31 cellular contexts compared by ENCODE assay signal in the genomic region with DNA sequence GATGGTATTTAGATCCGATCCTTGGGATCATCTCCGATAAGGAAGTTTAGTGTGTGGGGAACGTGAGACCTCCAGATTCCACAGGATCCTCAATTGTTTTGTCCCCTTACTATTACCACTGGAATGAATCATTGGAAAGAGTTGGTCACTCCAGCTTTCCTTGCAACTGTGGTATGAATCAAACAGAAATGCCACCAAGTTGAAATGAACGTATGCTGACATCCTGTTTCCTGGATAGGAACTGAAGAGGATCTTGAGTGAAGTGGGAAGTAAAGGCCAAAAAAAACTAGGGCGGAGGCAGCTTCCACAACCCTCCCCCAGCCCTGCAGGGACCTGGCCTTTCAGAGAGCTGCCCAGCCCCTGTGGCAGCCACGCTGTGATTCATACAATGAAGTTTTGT. TPM values are rescaled to one million over a fixed set of nuclear protein-coding genes. Genes with fewer than 3 reads are reported as not detected.
"Had no signal": no experiment of that assay in that cellular context is flagged by ENCODE, and none has a peak within 500 bp of the region (broad histone marks: within the 10 kb centered on the region; RNA-seq: fewer than 3 reads in every experiment).

No MANE protein-coding gene starts in this region.

- H3K4me2 ChIP-seq: neural progenitor cell, smooth muscle cell had no signal

- H3K9me3 ChIP-seq: lower lobe of right lung, neutrophil, ovary, right atrium auricular region, right lobe of liver, stomach, testis, thyroid gland, transverse colon, upper lobe of left lung had no signal

- H3K36me3 ChIP-seq: lower lobe of right lung, neural progenitor cell, neutrophil, ovary, right atrium auricular region, right lobe of liver, stomach, thyroid gland, transverse colon, upper lobe of left lung had no signal

- H2AFZ ChIP-seq: neural progenitor cell had no signal

- H3K27me3 ChIP-seq: neural progenitor cell, neutrophil, ovary, right atrium auricular region, right lobe of liver, testis, thyroid gland, transverse colon, upper lobe of left lung had no signal

- H3K36me3 Mint-ChIP-seq: naive B cell; natural killer cell; stimulated activated naive B cell treated with anti-CD40 and anti-IgM and Interleukin-4, amounts not matched to agents 10 μg/mL and 1 μg/mL and 100 μg/mL, for 72 hours had no signal

- H3K9me3 Mint-ChIP-seq: natural killer cell, nephron progenitor cell, neural progenitor cell had no signal

- H3K4me3 ChIP-seq: lower lobe of right lung, neural progenitor cell, ovary, right atrium auricular region, right lobe of liver, smooth muscle cell, stomach, testis, thyroid gland, transverse colon, upper lobe of left lung had no signal

- H3K27ac Mint-ChIP-seq: mesothelial cell of epicardium; naive B cell; natural killer cell; nephron progenitor cell; neural progenitor cell; progenitor cell of endocrine pancreas; stimulated activated naive B cell treated with anti-CD40 and anti-IgM and Interleukin-4, amounts not matched to agents 10 μg/mL and 1 μg/mL and 100 μg/mL, for 72 hours had no signal

- H3K4me1 Mint-ChIP-seq: mesothelial cell of epicardium; naive B cell; natural killer cell; nephron progenitor cell; neural progenitor cell; stimulated activated naive B cell treated with anti-CD40 and anti-IgM and Interleukin-4, amounts not matched to agents 10 μg/mL and 1 μg/mL and 100 μg/mL, for 72 hours had no signal

- FAIRE-seq: keratinocyte, urothelium cell line had no signal

- H3K4me1 ChIP-seq: lower lobe of right lung, neural progenitor cell, right atrium auricular region, right lobe of liver, stomach, testis, thyroid gland, transverse colon, upper lobe of left lung had no signal

- DNase-seq: hippocampal formation; kidney glomerular epithelial cell; left cardiac atrium; lower lobe of right lung; mesendoderm; naive B cell; natural killer cell; nephron progenitor cell; ovary; right lobe of liver; stimulated activated CD4-positive, alpha-beta T cell treated with anti-CD3 and anti-CD28 coated beads, Interleukin-2, amount 100 ng/mL, for 24 hours; stimulated activated CD4-positive, alpha-beta T cell treated with anti-CD3 and anti-CD28 coated beads, Interleukin-4, amount 100 ng/mL, for 1 hour; stimulated activated naive B cell treated with anti-CD40 and anti-IgM and Interleukin-4, amounts not matched to agents 10 μg/mL and 1 μg/mL and 100 μg/mL, for 72 hours; stimulated activated naive CD8-positive, alpha-beta T cell treated with anti-CD3 and anti-CD28 coated beads, Interleukin-15, Interleukin-2, amounts not matched to agents 100 U/mL and 50 U/mL, for 24 hours; stomach; testis; thyroid gland; transverse colon; upper lobe of left lung had no signal

- H3K9ac ChIP-seq: neural progenitor cell had no signal

- H3K27ac ChIP-seq: lower lobe of right lung, neural progenitor cell, neutrophil, ovary, right atrium auricular region, right lobe of liver, stomach, testis, thyroid gland, transverse colon, upper lobe of left lung had no signal

- ATAC-seq: left cardiac atrium; left lobe of liver; natural killer cell; right lobe of liver; stimulated activated naive B cell treated with anti-CD40 and anti-IgM and Interleukin-4, amounts not matched to agents 10 μg/mL and 1 μg/mL and 100 μg/mL, for 72 hours; stimulated activated naive CD8-positive, alpha-beta T cell treated with anti-CD3 and anti-CD28 coated beads, Interleukin-15, Interleukin-2, amounts not matched to agents 100 U/mL and 50 U/mL, for 24 hours had no signal

- H3K4me3 Mint-ChIP-seq: mesothelial cell of epicardium; naive B cell; natural killer cell; nephron progenitor cell; neural progenitor cell; stimulated activated naive B cell treated with anti-CD40 and anti-IgM and Interleukin-4, amounts not matched to agents 10 μg/mL and 1 μg/mL and 100 μg/mL, for 72 hours had no signal

- H3K27me3 Mint-ChIP-seq: stimulated activated naive B cell treated with anti-CD40 and anti-IgM and Interleukin-4, amounts not matched to agents 10 μg/mL and 1 μg/mL and 100 μg/mL, for 72 hours had no signal

RNA-seq across cellular contexts. Expression of a gene that starts 24.0 kb away (rescaled TPM):
- total RNA-seq: left cardiac atrium, left lobe of liver, mononuclear cell, natural killer cell, ovary, pulmonary artery endothelial cell, right lobe of liver, stomach, transverse colon had no signal
- polyA plus RNA-seq: liver, ovary had no signal
